Comparison of ENCODE assay signal across 33 cellular contexts in the genomic region with DNA sequence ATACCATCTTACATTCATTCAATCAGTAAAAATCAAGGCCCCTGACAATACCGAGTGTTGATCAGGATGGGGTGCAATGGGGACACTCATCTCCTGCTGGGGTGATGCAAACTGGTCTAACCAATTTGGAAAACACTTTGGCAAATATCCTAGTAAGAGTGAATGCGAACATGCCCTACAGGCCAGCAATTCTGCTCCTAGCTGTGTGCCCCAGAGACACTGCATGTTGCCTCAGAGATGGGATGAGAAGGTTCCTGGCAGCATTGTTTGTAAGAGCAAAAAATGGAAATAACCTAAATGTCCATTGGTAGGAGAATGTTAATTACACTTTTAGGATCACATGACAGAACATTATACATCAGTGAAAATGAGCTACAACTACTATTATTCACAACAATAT. TPM values are rescaled to one million over a fixed set of nuclear protein-coding genes. Genes with fewer than 3 reads are reported as not detected.
"Had no signal": no experiment of that assay in that cellular context is flagged by ENCODE, and none has a peak within 500 bp of the region (broad histone marks: within the 10 kb centered on the region; RNA-seq: fewer than 3 reads in every experiment).

No MANE protein-coding gene starts in this region.

- H3K36me3 ChIP-seq: adrenal gland, brain microvascular endothelial cell, cardiac muscle cell, Peyer's patch, SJSA1 had no signal

- ATAC-seq: activated CD4-positive, alpha-beta T cell treated with anti-CD3 and anti-CD28 coated beads for 36 hours; activated CD4-positive, CD25-positive, alpha-beta regulatory T cell treated with anti-CD3 and anti-CD28 coated beads, Interleukin-2, amount 50 U/mL, for 24 hours; activated naive CD4-positive, alpha-beta T cell treated with anti-CD3 and anti-CD28 coated beads, Interleukin-2, amount 50 U/mL, for 72 hours; activated T-cell treated with anti-CD3 and anti-CD28 coated beads, Interleukin-2, amount 50 U/mL, for 4 hours; PC-3 had no signal

- H3K9me3 ChIP-seq: adrenal gland, Peyer's patch, SJSA1, SK-N-SH had no signal

- H3K4me3 ChIP-seq: adrenal gland, cardiac muscle cell, Peyer's patch, SJSA1 had no signal

- DNase-seq: activated CD4-positive, alpha-beta memory T cell treated with anti-CD3 and anti-CD28 coated beads for 36 hours; activated CD4-positive, alpha-beta T cell treated with anti-CD3 and anti-CD28 coated beads for 36 hours; activated CD4-positive, alpha-beta T cell treated with anti-CD3 and anti-CD28 coated beads, Interleukin-2, amount 10 ng/mL, durations not matched to agents 7 days and 5 days; activated CD8-positive, alpha-beta memory T cell treated with anti-CD3 and anti-CD28 coated beads, Interleukin-2, amount 50 U/mL, for 4 hours; activated gamma-delta T cell treated with Interleukin-2 at 50 U/mL for 16 hours; activated naive CD4-positive, alpha-beta T cell treated with anti-CD3 and anti-CD28 coated beads for 36 hours; activated T-cell treated with anti-CD3 and anti-CD28 coated beads for 4 hours; activated T-cell treated with anti-CD3 and anti-CD28 coated beads, Interleukin-2, amount 50 U/mL, for 4 hours; adrenal gland; brain microvascular endothelial cell; Karpas-422; NCI-H1048; NCI-H1105 treated with DMSO at 0.1 percent for 48 hours; NCI-H1436; NCI-H1694; NCI-H1930; NCI-H2081 treated with DMSO at 0.1 percent for 48 hours; NCI-H345; NCI-H524 treated with DMSO at 0.1 percent for 48 hours; NCI-H748 treated with DMSO at 0.1 percent for 48 hours; NK-92 treated with Interleukin-12 subunit alpha and Interleukin-12 subunit beta, amount 100 ng/mL, for 24 hours; PC-3; Peyer's patch; RPMI8226; SHP77 treated with DMSO at 0.1 percent for 48 hours; SK-N-SH had no signal

- H3K9ac ChIP-seq: SK-N-SH had no signal

- H3K27me3 ChIP-seq: cardiac muscle cell had no signal

- H3K27ac ChIP-seq: adrenal gland, brain microvascular endothelial cell, Peyer's patch, SJSA1 had no signal

- FAIRE-seq: TTC549 had no signal

RNA-seq across cellular contexts. Expression of a gene that starts 4.7 kb away (rescaled TPM):
- total RNA-seq: activated CD4-positive, alpha-beta memory T cell treated with anti-CD3 and anti-CD28 coated beads for 36 hours; activated CD4-positive, alpha-beta T cell treated with anti-CD3 and anti-CD28 coated beads for 36 hours; activated CD4-positive, alpha-beta T cell treated with anti-CD3 and anti-CD28 coated beads, Interleukin-2, amount 10 ng/mL, durations not matched to agents 7 days and 5 days; activated naive CD4-positive, alpha-beta T cell treated with anti-CD3 and anti-CD28 coated beads for 36 hours; activated naive CD4-positive, alpha-beta T cell treated with anti-CD3 and anti-CD28 coated beads, Interleukin-2, amount 50 U/mL, for 72 hours; activated T-cell treated with anti-CD3 and anti-CD28 coated beads, Interleukin-2, amount 50 U/mL, for 4 hours; activated T-helper 1 cell treated with anti-CD3 and anti-CD28 coated beads, Interleukin-12 subunit alpha, Interleukin-12 subunit beta, Interleukin-2, Interleukin-4 antibody, amounts not matched to agents 30 ng/mL and 10 ng/mL and 1 ng/mL, durations not matched to agents 14 hours and 24 hours and 36 hours; MCF 10A; PC-3; SJSA1 had no signal
